In the genomic region with DNA sequence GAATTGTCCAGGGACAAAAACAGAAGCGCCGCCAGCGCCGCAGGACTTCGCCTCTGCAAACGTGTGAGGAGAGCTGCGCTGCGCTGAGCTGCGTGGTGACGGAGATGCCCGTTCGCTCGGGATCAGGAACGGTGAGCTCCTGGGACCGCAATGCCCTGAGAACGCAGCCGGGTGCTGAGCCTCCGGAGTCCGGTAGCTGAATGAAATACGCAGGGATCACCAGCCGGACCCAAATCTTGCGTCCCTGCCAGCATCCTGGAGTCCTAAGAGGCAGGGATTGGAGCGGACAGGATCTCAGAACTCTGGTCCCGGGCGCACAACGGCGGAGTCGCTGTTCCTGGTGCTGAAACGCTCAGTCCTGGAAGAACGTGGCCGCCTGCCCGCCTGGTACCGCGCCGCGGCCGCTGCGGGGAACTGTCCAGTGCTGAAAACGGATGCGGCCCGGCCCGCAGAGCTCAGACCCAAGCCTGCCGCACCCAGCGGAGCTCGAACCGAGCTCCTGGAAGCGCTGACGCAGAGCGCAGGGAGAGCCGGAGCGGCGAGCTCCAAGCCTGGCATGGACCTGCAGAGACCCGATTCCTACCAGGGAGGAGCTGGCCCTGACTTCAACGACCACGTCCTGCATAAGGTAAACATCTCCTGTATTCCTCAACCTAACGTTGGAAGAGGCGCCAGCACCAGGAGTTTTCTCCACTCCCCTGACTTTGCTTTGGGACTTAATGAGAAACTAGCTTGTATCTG, we compare ENCODE assay signal across 8 cellular contexts. TPM values are rescaled to one million over a fixed set of nuclear protein-coding genes. Genes with fewer than 3 reads are reported as not detected.
DNase-seq lines count a peak whose midpoint lies in the region; ATAC-seq lines count a peak whose summit lies in the region.

No MANE protein-coding gene starts in this region.

- peaks cover 3% of the 10 kb centered on the region for H3K4me1 Mint-ChIP-seq in memory B cell

- no peak overlapping the region for H3K4me3 Mint-ChIP-seq in memory B cell

- H3K27ac Mint-ChIP-seq in memory B cell = no peak overlapping the region

- peaks cover 7% of the 10 kb centered on the region for H3K27me3 ChIP-seq in effector memory CD4-positive, alpha-beta T cell (replicated peaks; ENCODE audit: control insufficient read depth, insufficient read depth, low read length, poor library complexity, severe bottlenecking)

- H3K27me3 Mint-ChIP-seq in memory B cell = peaks cover 33% of the 10 kb centered on the region

- no peak overlapping the region for H3K4me3 ChIP-seq in Jurkat, Clone E6-1 (ENCODE audit: low read length)
- no peak overlapping the region for H3K4me3 ChIP-seq in effector memory CD4-positive, alpha-beta T cell (ENCODE audit: insufficient read depth, low read depth, low read length, poor library complexity, severe bottlenecking)

- no peaks in the 10 kb centered on the region for H3K36me3 ChIP-seq in effector memory CD4-positive, alpha-beta T cell (ENCODE audit: control insufficient read depth, insufficient read depth, low read length)

- H3K9me3 Mint-ChIP-seq in memory B cell = no peaks in the 10 kb centered on the region

- DNase-seq in AG08395 (ENCODE audit: low spot score) = peak; percentile 72
- DNase-seq in Jurkat, Clone E6-1 (ENCODE audit: low read depth, low spot score) = peak; percentile 40
- DNase-seq in activated CD8-positive, alpha-beta memory T cell treated with anti-CD3 and anti-CD28 coated beads for 24 hours = peak; percentile 84
- peak; percentile 45 to 62 (median 53) for DNase-seq in effector memory CD4-positive, alpha-beta T cell
- peak; percentile 38 to 44 for DNase-seq in memory B cell (ENCODE audit: low spot score in 2 of 2)
- DNase-seq in stimulated activated CD8-positive, alpha-beta memory T cell treated with anti-CD3 and anti-CD28 coated beads, Interleukin-15, amount 100 ng/mL, for 4 hours (ENCODE audit: low read depth in 2 of 2) = peak; percentile 12 to 26
- DNase-seq in NCI-H146 treated with DMSO at 0.1 percent for 48 hours (lab: John Stamatoyannopoulos, UW; ENCODE audit: unreplicated experiment) = no peak
- DNase-seq in DMS153 (lab: John Stamatoyannopoulos, UW) = no peak

- no peaks in the 10 kb centered on the region for H3K36me3 Mint-ChIP-seq in memory B cell

- peak; percentile 69 for ATAC-seq in memory B cell (ENCODE audit: low read depth)

- H3K4me1 ChIP-seq in effector memory CD4-positive, alpha-beta T cell (ENCODE audit: control insufficient read depth, insufficient read depth, low read length, poor library complexity, severe bottlenecking) = no peaks in the 10 kb centered on the region

- no peak overlapping the region for H3K27ac ChIP-seq in effector memory CD4-positive, alpha-beta T cell (ENCODE audit: insufficient read depth, low read length, poor library complexity, severe bottlenecking)

- H3K9me3 ChIP-seq in effector memory CD4-positive, alpha-beta T cell (ENCODE audit: control insufficient read depth, low read length) = no peaks in the 10 kb centered on the region

RNA-seq across cellular contexts. Expression of a gene that starts 41.5 kb away (rescaled TPM):
- not detected for polyA plus RNA-seq in Jurkat, Clone E6-1 (2012; ENCODE audit: insufficient read depth, insufficient read length)

RNA-seq across cellular contexts. Expression of a gene that starts 47.7 kb away (rescaled TPM):
- not detected for polyA plus RNA-seq in Jurkat, Clone E6-1 (2012; ENCODE audit: insufficient read depth, insufficient read length)

Comparison
In these comparisons a context has a peak if more than half of its experiments do, and no peak if none do; other contexts are left out.
1. DNase-seq: peak in AG08395 (single experiment), Jurkat, Clone E6-1 (single experiment), activated CD8-positive, alpha-beta memory T cell treated with anti-CD3 and anti-CD28 coated beads for 24 hours (single experiment), effector memory CD4-positive, alpha-beta T cell (3 of 3), memory B cell (2 of 2) and stimulated activated CD8-positive, alpha-beta memory T cell treated with anti-CD3 and anti-CD28 coated beads, Interleukin-15, amount 100 ng/mL, for 4 hours (2 of 2); none in NCI-H146 treated with DMSO at 0.1 percent for 48 hours (single experiment) and DMS153 (single experiment).